8 cellular contexts compared by ENCODE assay signal in genomic region chr17:68291836-68292688, GRCh38. TPM values are rescaled to one million over a fixed set of nuclear protein-coding genes. Genes with fewer than 3 reads are reported as not detected.
DNase-seq lines count a peak whose midpoint lies in the region; ATAC-seq, FAIRE-seq and TF ChIP-seq lines count a peak whose summit lies in the region.

No MANE protein-coding gene starts in this region.

- DNase-seq in GM12892 (ENCODE audit: insufficient read length) (peak; percentile 84), NAMALWA (ENCODE audit: low spot score) (peak; percentile 91), T-helper 22 cell (ENCODE audit: low read depth) (peak; percentile 95), astrocyte of the hippocampus (ENCODE audit: low read depth, low spot score) (peak; percentile 87), DMS79 treated with DMSO at 0.1 percent for 48 hours (lab: John Stamatoyannopoulos, UW) (no peak)

- peak overlapping the region; percentile 66 to 99 (median 90) for H3K27ac ChIP-seq in skin epidermis

- peak; percentile 88 for TF ChIP-seq POLR2A in GM12892 (IDR thresholded peaks at IDR 0.05; ENCODE audit: low read depth, low read length)

- H3K9me3 ChIP-seq in iPS-18c (ENCODE audit: control insufficient read depth, insufficient read depth, low read length) = no peaks in the 10 kb centered on the region

- peak; percentile 87 for FAIRE-seq in GM12892 (lab: Jason Lieb, UNC)

- peak; percentile 55 for ATAC-seq in HG02571 (IDR thresholded peaks at IDR 0.05; ENCODE audit: unreplicated experiment)

- H3K4me3 ChIP-seq in iPS-18c (ENCODE audit: insufficient read depth, low read depth, low read length) (peak overlapping the region; percentile 81), skin epidermis (peak overlapping the region; percentile 50 to 78 (median 65))

RNA-seq across cellular contexts. Expression of gene ARSG, which starts 0.8 kb away (rescaled TPM):
- 5.7 TPM for polyA plus RNA-seq in GM12892 (2012; ENCODE audit: missing spikeins)

RNA-seq across cellular contexts. Expression of gene SLC16A6, which starts 1.1 kb away (rescaled TPM):
- 2.7 TPM for polyA plus RNA-seq in GM12892 (2012; ENCODE audit: missing spikeins)

RNA-seq across cellular contexts. Expression of gene AMZ2, which starts 44.2 kb away (rescaled TPM):
- 118 TPM for polyA plus RNA-seq in GM12892 (2012; ENCODE audit: missing spikeins)
